ENCODE assay signal across 27 cellular contexts in genomic region chr11:29641201-29641600, GRCh38.
DNase-seq lines count a peak whose midpoint lies in the region; ATAC-seq, FAIRE-seq and TF ChIP-seq lines count a peak whose summit lies in the region.
"Had no signal": no experiment of that assay in that cellular context is flagged by ENCODE, and none has a peak within 500 bp of the region (broad histone marks: within the 10 kb centered on the region; RNA-seq: fewer than 3 reads in every experiment).

No MANE protein-coding gene starts in this region.

- no peak for FAIRE-seq in bronchial epithelial cell (lab: Jason Lieb, UNC)
- FAIRE-seq: colon, GM12878 had no signal

- H3K4me3 Mint-ChIP-seq in mesothelial cell of epicardium, result no peak overlapping the region
- H3K4me3 Mint-ChIP-seq in CD4-positive, alpha-beta T cell, result no peak overlapping the region
- H3K4me3 Mint-ChIP-seq: T-helper 2 cell treated with Interferon-gamma antibody and Interleukin-4, amounts not matched to agents 5 μg/mL and 100 μg/mL, for 36 hours had no signal

- no peak for TF ChIP-seq EP300 in stomach (IDR thresholded peaks at IDR 0.05)

- no peak overlapping the region for H3K27ac ChIP-seq in CD4-positive, alpha-beta T cell (ENCODE audit: low read depth, low read length)
- H3K27ac ChIP-seq in stomach, result no peak overlapping the region
- H3K27ac ChIP-seq: BLaER1 treated with 17β-estradiol and CSF1 and Interleukin-3, amounts not matched to agents 10 nM and 100 nM; foreskin keratinocyte; prostate gland; tibial nerve; WERI-Rb-1 had no signal

- no peak for ATAC-seq in CD4-positive, alpha-beta T cell (ENCODE audit: poor library complexity)
- ATAC-seq: foreskin keratinocyte, GM12878, HCT116, PC-3 had no signal

- CTCF ChIA-PET in CD4-positive, alpha-beta T cell (lab: Charles Lee), result no interaction called here

- H3K4me1 Mint-ChIP-seq in mesothelial cell of epicardium, result peaks cover 22% of the 10 kb centered on the region
- H3K4me1 Mint-ChIP-seq in CD4-positive, alpha-beta T cell (ENCODE audit: low read depth), result no peaks in the 10 kb centered on the region

- H3K27me3 ChIP-seq in bronchial epithelial cell (ENCODE audit: control insufficient read depth, insufficient read depth, low read length) (no peaks in the 10 kb centered on the region), stomach (no peaks in the 10 kb centered on the region)
- H3K27me3 ChIP-seq in CD4-positive, alpha-beta T cell (ENCODE audit: control insufficient read depth, insufficient read depth, low read length), result no peaks in the 10 kb centered on the region
- H3K27me3 ChIP-seq: BLaER1 treated with 17β-estradiol and CSF1 and Interleukin-3, amounts not matched to agents 10 nM and 100 nM; foreskin keratinocyte; tibial nerve had no signal

- peak; percentile 11 for DNase-seq in Daoy (ENCODE audit: low read depth)
- peak; percentile 14 for DNase-seq in M059J (ENCODE audit: low read depth)
- peak; percentile 86 for DNase-seq in bronchial epithelial cell (ENCODE audit: low read depth)
- DNase-seq in mesothelial cell of epicardium (ENCODE audit: low spot score in 2 of 2, unreplicated experiment in 2 of 2), result no peak
- no peak for DNase-seq in CD4-positive, alpha-beta T cell
- DNase-seq in C1 segment of cervical spinal cord (lab: John Stamatoyannopoulos, UW), result no peak
- DNase-seq in lower leg skin (ENCODE audit: low spot score in 2 of 2), result no peak
- no peak for DNase-seq in stomach
- DNase-seq: activated CD4-positive, alpha-beta T cell treated with anti-CD3 and anti-CD28 coated beads, Interleukin-2, amount 50 U/mL, for 1 hour; activated T-cell treated with anti-CD3 and anti-CD28 coated beads, Interleukin-2, amount 50 U/mL, for 48 hours; effector CD4-positive, alpha-beta T cell; Karpas-422; NCI-H1694; NCI-H2171 treated with DMSO at 0.1 percent for 48 hours; NCI-H524 treated with DMSO at 0.1 percent for 48 hours; PC-3; SHP77; stimulated activated CD8-positive, alpha-beta memory T cell treated with anti-CD3 and anti-CD28 coated beads, Interleukin-4, amount 100 ng/mL, for 48 hours; WERI-Rb-1 had no signal

- H3K27ac Mint-ChIP-seq in mesothelial cell of epicardium, result peak overlapping the region; percentile 49
- no peak overlapping the region for H3K27ac Mint-ChIP-seq in CD4-positive, alpha-beta T cell
- H3K27ac Mint-ChIP-seq: T-helper 2 cell treated with Interferon-gamma antibody and Interleukin-4, amounts not matched to agents 5 μg/mL and 100 μg/mL, for 36 hours had no signal

- H3K4me1 ChIP-seq in stomach, result no peaks in the 10 kb centered on the region
- H3K4me1 ChIP-seq: foreskin keratinocyte, prostate gland, tibial nerve had no signal

- TF ChIP-seq CTCF in bronchial epithelial cell (IDR thresholded peaks at IDR 0.05; ENCODE audit: insufficient read depth, low read length, severe bottlenecking) (no peak), mesothelial cell of epicardium (IDR thresholded peaks at IDR 0.05; ENCODE audit: unreplicated experiment) (no peak), lower leg skin (IDR thresholded peaks at IDR 0.05) (no peak), stomach (IDR thresholded peaks at IDR 0.05) (no peak)
- no peak for TF ChIP-seq CTCF in CD4-positive, alpha-beta T cell (IDR thresholded peaks at IDR 0.05)

- no peaks in the 10 kb centered on the region for H3K9me3 ChIP-seq in CD4-positive, alpha-beta T cell (ENCODE audit: control insufficient read depth, low read length)
- H3K9me3 ChIP-seq in stomach, result no peaks in the 10 kb centered on the region
- H3K9me3 ChIP-seq: BLaER1 treated with 17β-estradiol and CSF1 and Interleukin-3, amounts not matched to agents 10 nM and 100 nM; prostate gland; tibial nerve had no signal

- POLR2A ChIA-PET in CD4-positive, alpha-beta T cell (lab: Charles Lee), result no interaction called here

- peaks cover 2% of the 10 kb centered on the region for H3K36me3 Mint-ChIP-seq in mesothelial cell of epicardium
- H3K36me3 Mint-ChIP-seq in CD4-positive, alpha-beta T cell (ENCODE audit: low read depth), result no peaks in the 10 kb centered on the region

- no peaks in the 10 kb centered on the region for H3K27me3 Mint-ChIP-seq in mesothelial cell of epicardium (ENCODE audit: low read depth)
- H3K27me3 Mint-ChIP-seq in CD4-positive, alpha-beta T cell, result no peaks in the 10 kb centered on the region

- H3K36me3 ChIP-seq in bronchial epithelial cell (ENCODE audit: control insufficient read depth, insufficient read depth, low read length) (no peaks in the 10 kb centered on the region), stomach (no peaks in the 10 kb centered on the region)
- H3K36me3 ChIP-seq: BLaER1 treated with 17β-estradiol and CSF1 and Interleukin-3, amounts not matched to agents 10 nM and 100 nM; prostate gland; tibial nerve; WERI-Rb-1 had no signal

- TF ChIP-seq POLR2A in lower leg skin (IDR thresholded peaks at IDR 0.05) (no peak), stomach (IDR thresholded peaks at IDR 0.05) (no peak)

- H3K9me3 Mint-ChIP-seq in mesothelial cell of epicardium, result peaks cover 13% of the 10 kb centered on the region
- H3K9me3 Mint-ChIP-seq in CD4-positive, alpha-beta T cell, result peaks cover 9% of the 10 kb centered on the region

- intact Hi-C loops in CD4-positive, alpha-beta T cell (cut with DNase I, micrococcal nuclease), result no loop called here
- intact Hi-C loops in lower leg skin (cut with DNase I; ENCODE audit: low total_unique reads), result no loop called here
- intact Hi-C loops in stomach (cut with DNase I; ENCODE audit: low total_unique reads), result no loop called here

- H3K4me3 ChIP-seq in bronchial epithelial cell (ENCODE audit: low read depth, low read length) (no peak overlapping the region), lower leg skin (ENCODE audit: low read depth, poor library complexity, severe bottlenecking) (no peak overlapping the region), stomach (no peak overlapping the region)
- H3K4me3 ChIP-seq: BLaER1 treated with 17β-estradiol and CSF1 and Interleukin-3, amounts not matched to agents 10 nM and 100 nM; GM12878; prostate gland; tibial nerve had no signal

Comparison
In these comparisons a context has a peak if more than half of its experiments do, and no peak if none do; other contexts are left out.
1. DNase-seq: peak in Daoy (single experiment), M059J (single experiment) and bronchial epithelial cell (single experiment); none in mesothelial cell of epicardium (0 of 2), CD4-positive, alpha-beta T cell (0 of 10), C1 segment of cervical spinal cord (0 of 14), lower leg skin (0 of 2) and stomach (single experiment).